ENCODE assay signal across 23 cellular contexts in the genomic region with DNA sequence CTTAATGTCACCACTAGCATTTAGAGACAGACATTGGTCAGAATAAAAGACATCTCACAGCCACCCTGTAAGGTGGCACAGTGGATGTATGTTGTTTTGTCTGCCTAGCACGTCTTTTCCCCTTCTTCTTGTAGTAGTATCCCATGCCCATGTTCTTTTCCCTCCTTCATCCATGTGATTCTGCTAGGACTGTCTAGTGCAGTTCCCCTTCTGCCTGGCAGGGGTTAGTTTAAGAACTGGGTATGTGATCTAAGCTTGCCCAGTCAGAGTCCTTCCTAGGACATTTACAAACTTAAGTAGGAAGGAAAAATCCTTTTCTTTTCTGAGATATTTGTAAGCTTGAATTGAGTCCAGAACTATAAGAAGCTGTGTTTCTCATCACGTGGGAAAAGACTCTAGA.
"Had no signal": no experiment of that assay in that cellular context is flagged by ENCODE, and none has a peak within 500 bp of the region (broad histone marks: within the 10 kb centered on the region; RNA-seq: fewer than 3 reads in every experiment).

No MANE protein-coding gene starts in this region.

- H3K4me3 Mint-ChIP-seq: activated B cell treated with CpG ODN at 0.5 μM for 24 hours; activated naive CD4-positive, alpha-beta T cell treated with anti-CD3 and anti-CD28 coated beads, Interleukin-2, amount 10 ng/mL, durations not matched to agents 7 days and 5 days; activated T-cell treated with anti-CD3 and anti-CD28 coated beads, Interleukin-2, amount 50 U/mL, for 4 hours; naive B cell; T-helper 1 cell treated with Interleukin-12 subunit alpha and Interleukin-12 subunit beta and Interleukin-4 antibody, amounts not matched to agents 30 μg/mL and 1 μg/mL, for 36 hours had no signal

- H3K27ac ChIP-seq: body of pancreas, cardiac muscle cell, epithelial cell of prostate, lower lobe of right lung, sigmoid colon, thoracic aorta, upper lobe of right lung had no signal

- ATAC-seq: body of pancreas, lower lobe of right lung, upper lobe of right lung had no signal

- H3K9me3 ChIP-seq: body of pancreas, lower lobe of right lung, sigmoid colon, thoracic aorta, upper lobe of right lung had no signal

- H3K27me3 ChIP-seq: body of pancreas, cardiac muscle cell, sigmoid colon, upper lobe of right lung had no signal

- H3K36me3 ChIP-seq: cardiac muscle cell, lower lobe of right lung, sigmoid colon, thoracic aorta, upper lobe of right lung had no signal

- H3K4me1 ChIP-seq: body of pancreas, lower lobe of right lung, sigmoid colon, upper lobe of right lung had no signal

- H3K4me1 Mint-ChIP-seq: activated B cell treated with CpG ODN at 0.5 μM for 24 hours, naive B cell had no signal

- H3K4me3 ChIP-seq: body of pancreas, cardiac muscle cell, lower lobe of right lung, sigmoid colon, smooth muscle cell, thoracic aorta, upper lobe of right lung had no signal

- H3K9me3 Mint-ChIP-seq: activated B cell treated with CpG ODN at 0.5 μM for 24 hours; activated naive CD4-positive, alpha-beta T cell treated with anti-CD3 and anti-CD28 coated beads, Interleukin-2, amount 10 ng/mL, durations not matched to agents 7 days and 5 days; activated T-cell treated with anti-CD3 and anti-CD28 coated beads, Interleukin-2, amount 50 U/mL, for 4 hours; T-helper 1 cell treated with Interleukin-12 subunit alpha and Interleukin-12 subunit beta and Interleukin-4 antibody, amounts not matched to agents 30 μg/mL and 1 μg/mL, for 36 hours had no signal

- H3K4me2 ChIP-seq: smooth muscle cell had no signal

- H3K27ac Mint-ChIP-seq: activated B cell treated with CpG ODN at 0.5 μM for 24 hours; activated naive CD4-positive, alpha-beta T cell treated with anti-CD3 and anti-CD28 coated beads, Interleukin-2, amount 10 ng/mL, durations not matched to agents 7 days and 5 days; T-helper 1 cell treated with Interleukin-12 subunit alpha and Interleukin-12 subunit beta and Interleukin-4 antibody, amounts not matched to agents 30 μg/mL and 1 μg/mL, for 36 hours had no signal

- H3K27me3 Mint-ChIP-seq: activated B cell treated with CpG ODN at 0.5 μM for 24 hours; activated naive CD4-positive, alpha-beta T cell treated with anti-CD3 and anti-CD28 coated beads, Interleukin-2, amount 10 ng/mL, durations not matched to agents 7 days and 5 days; naive B cell had no signal

- DNase-seq: activated B cell treated with CpG ODN at 0.5 μM for 24 hours; activated CD4-positive, alpha-beta T cell treated with anti-CD3 and anti-CD28 coated beads for 4 hours; activated effector memory CD4-positive, alpha-beta T cell treated with anti-CD3 and anti-CD28 coated beads, Interleukin-2, amount 50 U/mL, for 16 hours; activated naive CD4-positive, alpha-beta T cell treated with anti-CD3 and anti-CD28 coated beads, Interleukin-2, amount 10 ng/mL, durations not matched to agents 7 days and 5 days; activated T-cell treated with anti-CD3 and anti-CD28 coated beads, Interleukin-2, amount 50 U/mL, for 4 hours; anterior cingulate cortex; body of pancreas; foreskin fibroblast; kidney; lower lobe of right lung; naive B cell; occipital lobe; sigmoid colon; stimulated activated CD4-positive, alpha-beta T cell treated with anti-CD3 and anti-CD28 coated beads, Interleukin-15, amount 100 ng/mL, for 24 hours; stimulated activated CD4-positive, alpha-beta T cell treated with anti-CD3 and anti-CD28 coated beads, Interleukin-2, amount 100 ng/mL, for 48 hours; stimulated activated CD8-positive, alpha-beta memory T cell treated with anti-CD3 and anti-CD28 coated beads, Interleukin-4, amount 100 ng/mL, for 48 hours; stimulated activated naive CD4-positive, alpha-beta T cell; upper lobe of right lung had no signal
